8 cellular contexts compared by ENCODE assay signal in genomic region chr4:153522800-153523089, GRCh38. TPM values are rescaled to one million over a fixed set of nuclear protein-coding genes. Genes with fewer than 3 reads are reported as not detected.
DNase-seq lines count a peak whose midpoint lies in the region; ATAC-seq lines count a peak whose summit lies in the region.

No MANE protein-coding gene starts in this region.

- H3K9me3 Mint-ChIP-seq in immature natural killer cell: no peaks in the 10 kb centered on the region

- DNase-seq in OCI-M1 (lab: John Stamatoyannopoulos, UW): peak; percentile 56
- DNase-seq in immature natural killer cell: peak in 2 of 3 donors; percentile 36 to 52
- DNase-seq in anterior cingulate cortex (lab: John Stamatoyannopoulos, UW): no peak
- no peak for DNase-seq in NCI-H526 (lab: John Stamatoyannopoulos, UW)
- no peak for DNase-seq in NOMO-1 (lab: John Stamatoyannopoulos, UW; ENCODE audit: unreplicated experiment in 2 of 2)
- DNase-seq in SIG-M5 treated with dmso at 0.1 percent for 504 hours (lab: John Stamatoyannopoulos, UW; ENCODE audit: unreplicated experiment): no peak

- no peaks in the 10 kb centered on the region for H3K36me3 Mint-ChIP-seq in immature natural killer cell

- peaks cover 100% of the 10 kb centered on the region in 2 donors for H3K4me1 Mint-ChIP-seq in immature natural killer cell

- H3K27ac Mint-ChIP-seq in immature natural killer cell: peak overlapping the region; percentile 82 to 96 (median 87)

- H3K27me3 Mint-ChIP-seq in immature natural killer cell (ENCODE audit: low read depth in 3 of 3): peaks cover 2 to 7% (median 3%) of the 10 kb centered on the region in 3 donors

- H3K4me3 Mint-ChIP-seq in immature natural killer cell: peak overlapping the region; percentile 71 to 85 (median 80)

- ATAC-seq in GM21723 (IDR thresholded peaks at IDR 0.05; ENCODE audit: unreplicated experiment): peak; percentile 47

- H3K4me3 ChIP-seq in GM08714 (ENCODE audit: low read length): peak overlapping the region; percentile 48; the same call in 1 of the 2 replicates

RNA-seq across cellular contexts. Expression of gene TMEM131L, which starts 56.6 kb away (rescaled TPM):
- 10 to 100 TPM in 2 of 3 donors, 1 to 10 TPM in 1; 9.3 to 32.4 (median 20.6) TPM for polyA plus RNA-seq in immature natural killer cell

Comparison
In these comparisons a context has a peak if more than half of its experiments do, and no peak if none do; other contexts are left out.
1. DNase-seq: peak in OCI-M1 (single experiment) and immature natural killer cell (2 of 3); none in anterior cingulate cortex (0 of 58), NCI-H526 (0 of 2), NOMO-1 (0 of 2) and SIG-M5 treated with dmso at 0.1 percent for 504 hours (single experiment).